9 cellular contexts compared by ENCODE assay signal in the genomic region with DNA sequence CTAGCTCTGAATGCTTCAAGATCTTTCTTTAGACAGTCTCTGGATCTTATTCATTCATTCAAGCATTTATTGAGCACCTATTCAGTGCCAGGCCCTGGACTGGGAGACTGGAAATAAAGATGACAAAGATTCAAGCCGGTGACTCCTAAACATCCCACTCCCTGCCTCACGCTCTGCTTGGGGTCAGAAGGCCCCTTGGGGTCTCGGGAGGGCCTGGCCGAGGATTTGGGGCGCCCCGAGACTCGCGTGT. TPM values are rescaled to one million over a fixed set of nuclear protein-coding genes. Genes with fewer than 3 reads are reported as not detected.
DNase-seq lines count a peak whose midpoint lies in the region; ATAC-seq and TF ChIP-seq lines count a peak whose summit lies in the region.
"Had no signal": no experiment of that assay in that cellular context is flagged by ENCODE, and none has a peak within 500 bp of the region (broad histone marks: within the 10 kb centered on the region; RNA-seq: fewer than 3 reads in every experiment).

No MANE protein-coding gene starts in this region.

- no peak overlapping the region for H2AFZ ChIP-seq in H9 (ENCODE audit: low read length)

- no peaks in the 10 kb centered on the region; a peak in 1 of 7 replicates for H3K36me3 Mint-ChIP-seq in H9 (ENCODE audit: insufficient read depth in 1 of 3, low read depth in 3 of 3)

- no peak overlapping the region for H3K9ac ChIP-seq in H9 (ENCODE audit: extremely low read depth, insufficient read length, low read length)

- ATAC-seq in HG03571 (IDR thresholded peaks at IDR 0.05; ENCODE audit: unreplicated experiment): no peak

- DNase-seq in H9 (no peak), ureter (ENCODE audit: low spot score) (no peak), NCI-H510A (lab: John Stamatoyannopoulos, UW) (no peak), LoVo (ENCODE audit: low spot score) (no peak)
- DNase-seq: foreskin keratinocyte had no signal

- no peak overlapping the region for H2BK15ac ChIP-seq in H9 (ENCODE audit: low read depth, low read length)

- H3K4me3 Mint-ChIP-seq in H9: peak overlapping the region; percentile 59 to 79

- peaks cover 14% of the 10 kb centered on the region for H3K27me3 ChIP-seq in H9 (ENCODE audit: insufficient read depth, low read length)

- no CpG with 5 or more reads among the region's 8 CpGs for WGBS in H9 (ENCODE audit: extremely low coverage, insufficient read length, low lambda C conversion rate)

- H3K9me3 ChIP-seq in H9 (ENCODE audit: control insufficient read depth, low read depth, low read length): no peaks in the 10 kb centered on the region

- no peaks in the 10 kb centered on the region for H3K79me2 ChIP-seq in H9 (ENCODE audit: insufficient read depth, low read length)

- H3K4ac ChIP-seq in H9 (ENCODE audit: low read depth, low read length): no peak overlapping the region

- peak overlapping the region; percentile 25 for H3K4me2 ChIP-seq in H9 (ENCODE audit: insufficient read depth, insufficient read length, low read length)

- 0 out of 4 replicates have a peak, but pooled peaks cover 0 to 8% of the 10 kb centered on the region in 2 experiments for H3K4me1 Mint-ChIP-seq in H9

- H3K23me2 ChIP-seq in H9 (ENCODE audit: insufficient read length, low read depth, low read length, poor library complexity, severe bottlenecking): no peaks in the 10 kb centered on the region

- no peak overlapping the region for H2BK120ac ChIP-seq in H9 (ENCODE audit: low read depth, low read length, poor library complexity, severe bottlenecking)

- H3K4me3 ChIP-seq in iPS-11a (ENCODE audit: low read depth, low read length): peak overlapping the region; percentile 56
- peak overlapping the region; percentile 26 to 52 (median 31) for H3K4me3 ChIP-seq in skin epidermis

- H3K18ac ChIP-seq in H9 (ENCODE audit: insufficient read length, low read depth, low read length): no peak overlapping the region

- no peak overlapping the region for H2AK5ac ChIP-seq in H9 (ENCODE audit: insufficient read length, low read length)

- no peak overlapping the region for H2BK20ac ChIP-seq in H9 (ENCODE audit: low read depth, low read length, poor library complexity, severe bottlenecking)

- H3K14ac ChIP-seq in H9 (ENCODE audit: insufficient read depth, low read length): no peak overlapping the region

- H3K27ac ChIP-seq in H9 (ENCODE audit: insufficient read length, low read depth, low read length) (no peak overlapping the region), VCaP (peak overlapping the region; percentile 61; the same call in 1 of the 2 replicates), skin epidermis (peak overlapping the region in 7 of 21 experiments; percentile 10 to 73 (median 47))
- H3K27ac ChIP-seq: foreskin keratinocyte had no signal

- no peaks in the 10 kb centered on the region for H4K20me1 ChIP-seq in H9 (ENCODE audit: control insufficient read depth, insufficient read depth, insufficient read length)

- H3K79me1 ChIP-seq in H9 (ENCODE audit: insufficient read depth, low read depth, low read length, poor library complexity, severe bottlenecking): no peaks in the 10 kb centered on the region

- no peaks in the 10 kb centered on the region for H3K9me3 Mint-ChIP-seq in H9

- H4K91ac ChIP-seq in H9 (ENCODE audit: insufficient read length, low read depth, low read length): no peak overlapping the region

- H3K23ac ChIP-seq in H9 (ENCODE audit: insufficient read length, low read depth, low read length): no peak overlapping the region

- H3K27ac Mint-ChIP-seq in H9: no peak overlapping the region

- no peak overlapping the region for H3K56ac ChIP-seq in H9 (ENCODE audit: insufficient read length, low read depth, low read length)

- H3K4me1 ChIP-seq in H9 (ENCODE audit: insufficient read depth, low read length): no peaks in the 10 kb centered on the region
- H3K4me1 ChIP-seq: foreskin keratinocyte had no signal

- no peak overlapping the region for H3T11ph ChIP-seq in H9 (ENCODE audit: low read length)

- no peak overlapping the region for H2BK12ac ChIP-seq in H9 (ENCODE audit: insufficient read length, low read depth, low read length)

- H2BK5ac ChIP-seq in H9 (ENCODE audit: insufficient read length, low read length): no peak overlapping the region

- H4K5ac ChIP-seq in H9 (ENCODE audit: insufficient read length, low read depth, low read length): no peak overlapping the region

- TF ChIP-seq CTCF in H9 (conservative IDR thresholded peaks at IDR 0.05) (no peak), VCaP (conservative IDR thresholded peaks at IDR 0.05) (no peak)

- H3K27me3 Mint-ChIP-seq in H9 (ENCODE audit: low read depth): peaks cover 58% of the 10 kb centered on the region

- no peak overlapping the region for H4K8ac ChIP-seq in H9 (replicated peaks; ENCODE audit: insufficient read length, low read depth, low read length)

RNA-seq across cellular contexts. Expression of a gene that starts 0.2 kb away (rescaled TPM):
- total RNA-seq in H9 (2021) (3.0 and 3.5 TPM in 2 replicates), ureter (1.1 TPM)
- total RNA-seq: foreskin keratinocyte had no signal
